In genomic region chr4:1644906-1645657, GRCh38 we compare ENCODE assay signal across 1 cellular context.
TF ChIP-seq lines count a peak whose summit lies in the region.

No MANE protein-coding gene starts in this region.

TF ChIP-seq in HepG2, 621 proteins besides CTCF, POLR2A, EP300 and RAD21:
- no peak for TF ChIP-seq ZNF512 (CRISPR knock-in tag; IDR thresholded peaks at IDR 0.05)
- TF ChIP-seq ZFP62 (CRISPR knock-in tag; IDR thresholded peaks at IDR 0.05): no peak
- no peak for TF ChIP-seq NFIB (CRISPR knock-in tag; IDR thresholded peaks at IDR 0.05; ENCODE audit: borderline replicate concordance)
- peak; percentile 96 for TF ChIP-seq PRDM15 (CRISPR knock-in tag; IDR thresholded peaks at IDR 0.05)
- TF ChIP-seq TOPORS (CRISPR knock-in tag; IDR thresholded peaks at IDR 0.05): no peak
- no peak for TF ChIP-seq PHF21A (CRISPR knock-in tag; IDR thresholded peaks at IDR 0.05)
- peak; percentile 77 for TF ChIP-seq ZNF768 (CRISPR knock-in tag; IDR thresholded peaks at IDR 0.05)
- no peak for TF ChIP-seq ZBTB43 (CRISPR knock-in tag; conservative IDR thresholded peaks at IDR 0.05)
- TF ChIP-seq ZMYM2 (CRISPR knock-in tag; IDR thresholded peaks at IDR 0.05): no peak
- 0 out of 2 replicates have a peak, but pooled peaks have one; percentile 0 for TF ChIP-seq MTA1 (CRISPR knock-in tag; IDR thresholded peaks at IDR 0.05; ENCODE audit: borderline replicate concordance)
- TF ChIP-seq ZNF740 (CRISPR knock-in tag; IDR thresholded peaks at IDR 0.05): no peak
- no peak for TF ChIP-seq MZF1 (CRISPR knock-in tag; IDR thresholded peaks at IDR 0.05; ENCODE audit: borderline replicate concordance)
- no peak for TF ChIP-seq PCBP1 (IDR thresholded peaks at IDR 0.05; ENCODE audit: borderline replicate concordance, low read depth, low read length)
TF ChIP-seq in HepG2: peak in this region for 3.
